In genomic region chr7:96826089-96826488, GRCh38 we compare ENCODE assay signal across 19 cellular contexts.
"Had no signal": no experiment of that assay in that cellular context is flagged by ENCODE, and none has a peak within 500 bp of the region (broad histone marks: within the 10 kb centered on the region; RNA-seq: fewer than 3 reads in every experiment).

No MANE protein-coding gene starts in this region.

- H3K4me3 ChIP-seq: coronary artery, gastrocnemius medialis, left lung, thyroid gland had no signal

- H3K4me1 ChIP-seq: gastrocnemius medialis, left lung, thyroid gland had no signal

- H3K9me3 ChIP-seq: gastrocnemius medialis, left lung, thyroid gland had no signal

- H3K36me3 ChIP-seq: brain microvascular endothelial cell, gastrocnemius medialis, left lung, thyroid gland had no signal

- ATAC-seq: activated CD4-positive, CD25-positive, alpha-beta regulatory T cell treated with anti-CD3 and anti-CD28 coated beads, Interleukin-2, amount 50 U/mL, for 24 hours; activated CD8-positive, alpha-beta T cell treated with anti-CD3 and anti-CD28 coated beads, Interleukin-2, amount 10 ng/mL, durations not matched to agents 7 days and 5 days; gastrocnemius medialis; left lung had no signal

- H3K27ac ChIP-seq: brain microvascular endothelial cell, coronary artery, gastrocnemius medialis, left lung, thyroid gland had no signal

- DNase-seq: activated CD4-positive, alpha-beta T cell treated with anti-CD3 and anti-CD28 coated beads, Interleukin-2, amount 10 ng/mL, durations not matched to agents 7 days and 5 days; activated CD8-positive, alpha-beta T cell treated with anti-CD3 and anti-CD28 coated beads, Interleukin-2, amount 10 ng/mL, durations not matched to agents 7 days and 5 days; activated naive CD4-positive, alpha-beta T cell treated with Interleukin-2 at 50 U/mL for 16 hours; activated T-cell treated with anti-CD3 and anti-CD28 coated beads, Interleukin-2, amount 50 U/mL, for 24 hours; aorta; brain microvascular endothelial cell; erythroblast; gastrocnemius medialis; head of caudate nucleus; kidney; left lung; occipital lobe; retina; stimulated activated CD4-positive, alpha-beta T cell treated with anti-CD3 and anti-CD28 coated beads, Interleukin-2, amount 100 ng/mL, for 24 hours; stimulated activated naive CD4-positive, alpha-beta T cell treated with Interleukin-2 at 50 U/mL for 16 hours; T1000; thyroid gland had no signal

- H3K27me3 ChIP-seq: brain microvascular endothelial cell, gastrocnemius medialis, left lung, thyroid gland had no signal
